ENCODE assay signal across 1 cellular context in genomic region chr17:35750526-35751395, GRCh38.
TF ChIP-seq lines count a peak whose summit lies in the region.

No MANE protein-coding gene starts in this region.

TF ChIP-seq in WTC11, 78 proteins besides CTCF, POLR2A, EP300 and RAD21:
- no peak for TF ChIP-seq USF1 (CRISPR knock-in tag; IDR thresholded peaks at IDR 0.05)
- TF ChIP-seq GTF2I (CRISPR knock-in tag; conservative IDR thresholded peaks at IDR 0.05) = no peak
- TF ChIP-seq ELF4 (CRISPR knock-in tag; IDR thresholded peaks at IDR 0.05; ENCODE audit: low read depth) = no peak
- no peak for TF ChIP-seq AFF4 (CRISPR knock-in tag; IDR thresholded peaks at IDR 0.05; ENCODE audit: borderline replicate concordance)
- TF ChIP-seq ZNF232 (CRISPR knock-in tag; IDR thresholded peaks at IDR 0.05) = no peak
- TF ChIP-seq KAT7 (CRISPR knock-in tag; IDR thresholded peaks at IDR 0.05; ENCODE audit: borderline replicate concordance) = no peak
- TF ChIP-seq ZNF219 (CRISPR knock-in tag; IDR thresholded peaks at IDR 0.05; ENCODE audit: borderline replicate concordance) = no peak
- no peak for TF ChIP-seq ZNF138 (CRISPR knock-in tag; conservative IDR thresholded peaks at IDR 0.05)
- TF ChIP-seq HMGXB4 (CRISPR knock-in tag; IDR thresholded peaks at IDR 0.05) = no peak
- no peak for TF ChIP-seq NR2C2 (CRISPR knock-in tag; IDR thresholded peaks at IDR 0.05)
- peak; percentile 66; the same call in 1 of the 2 replicates for TF ChIP-seq ESRRA (CRISPR knock-in tag; IDR thresholded peaks at IDR 0.05; ENCODE audit: borderline replicate concordance)
- TF ChIP-seq MAX (CRISPR knock-in tag; IDR thresholded peaks at IDR 0.05) = 0 out of 2 replicates have a peak, but pooled peaks have one; percentile 9
- no peak for TF ChIP-seq USF2 (CRISPR knock-in tag; IDR thresholded peaks at IDR 0.05)
